Comparison of ENCODE assay signal across 14 cellular contexts in genomic region chr7:46290374-46291061, GRCh38.
DNase-seq lines count a peak whose midpoint lies in the region; ATAC-seq, FAIRE-seq and TF ChIP-seq lines count a peak whose summit lies in the region.
"Had no signal": no experiment of that assay in that cellular context is flagged by ENCODE, and none has a peak within 500 bp of the region (broad histone marks: within the 10 kb centered on the region; RNA-seq: fewer than 3 reads in every experiment).

No MANE protein-coding gene starts in this region.

- H3K9me1 ChIP-seq in keratinocyte (ENCODE audit: control insufficient read depth, extremely low read depth, insufficient read depth, low read length) = no peaks in the 10 kb centered on the region

- no peaks in the 10 kb centered on the region for H3K9me3 Mint-ChIP-seq in glutamatergic neuron (ENCODE audit: unreplicated experiment)

- no peak for TF ChIP-seq CTCF in keratinocyte (optimal IDR thresholded peaks at IDR 0.05 in 1 of 3, IDR thresholded peaks at IDR 0.05 in 1 of 3, conservative IDR thresholded peaks at IDR 0.05 in 1 of 3; ENCODE audit: extremely low read depth in 1 of 3, insufficient read depth in 2 of 3, low read length in 3 of 3)
- TF ChIP-seq CTCF in glutamatergic neuron (IDR thresholded peaks at IDR 0.05; ENCODE audit: partially characterized antibody, unreplicated experiment) = no peak

- H3K27ac ChIP-seq in keratinocyte (ENCODE audit: control insufficient read depth, insufficient read depth, low read length) = peak overlapping the region; percentile 92
- H3K27ac ChIP-seq: thyroid gland, WERI-Rb-1 had no signal

- H3K36me3 ChIP-seq in keratinocyte (ENCODE audit: control insufficient read depth in 2 of 2, extremely low read depth in 1 of 2, insufficient read depth in 2 of 2, low read length in 2 of 2) = no peaks in the 10 kb centered on the region
- H3K36me3 ChIP-seq: thyroid gland, WERI-Rb-1 had no signal

- FAIRE-seq in keratinocyte (lab: Jason Lieb, UNC) = no peak
- FAIRE-seq: G401.6 had no signal

- no peaks in the 10 kb centered on the region for H3K79me2 ChIP-seq in keratinocyte (ENCODE audit: control insufficient read depth, insufficient read depth, low read length)

- no peaks in the 10 kb centered on the region for H3K9me3 ChIP-seq in keratinocyte (ENCODE audit: control insufficient read depth, low read depth, low read length)
- H3K9me3 ChIP-seq: thyroid gland had no signal

- no peak overlapping the region for H2AFZ ChIP-seq in keratinocyte (ENCODE audit: control insufficient read depth, low read length)

- H3K4me3 ChIP-seq in keratinocyte (ENCODE audit: control insufficient read depth in 2 of 3, extremely low read depth in 1 of 3, insufficient read depth in 2 of 3, low read depth in 1 of 3, low read length in 3 of 3) = no peak overlapping the region
- H3K4me3 ChIP-seq: thyroid gland had no signal

- no peaks in the 10 kb centered on the region for H4K20me1 ChIP-seq in keratinocyte (ENCODE audit: control insufficient read depth, extremely low read depth, insufficient read depth, low read length)

- no peaks in the 10 kb centered on the region for H3K27me3 ChIP-seq in keratinocyte (ENCODE audit: control insufficient read depth, extremely low read depth, insufficient read depth, low read length)
- H3K27me3 ChIP-seq: thyroid gland had no signal

- H3K27ac Mint-ChIP-seq in glutamatergic neuron (ENCODE audit: unreplicated experiment) = no peak overlapping the region

- ATAC-seq in GM18498 (IDR thresholded peaks at IDR 0.05; ENCODE audit: unreplicated experiment) = peak; percentile 7
- peak; percentile 27 for ATAC-seq in GM21619 (IDR thresholded peaks at IDR 0.05; ENCODE audit: unreplicated experiment)
- ATAC-seq in HG03442 (IDR thresholded peaks at IDR 0.05; ENCODE audit: unreplicated experiment) = peak; percentile 10

- H3K9ac ChIP-seq in keratinocyte (ENCODE audit: control insufficient read depth, extremely low read depth, insufficient read depth, low read length) = peak overlapping the region; percentile 75

- no peaks in the 10 kb centered on the region for H3K27me3 Mint-ChIP-seq in glutamatergic neuron (ENCODE audit: unreplicated experiment)

- peaks cover 21% of the 10 kb centered on the region for H3K4me1 ChIP-seq in keratinocyte (ENCODE audit: control insufficient read depth, extremely low read depth, insufficient read depth, low read length)

- DNase-seq in keratinocyte (ENCODE audit: low read depth, low spot score) = no peak
- no peak for DNase-seq in NCI-H748 (lab: John Stamatoyannopoulos, UW; ENCODE audit: unreplicated experiment)
- no peak for DNase-seq in glutamatergic neuron
- no peak for DNase-seq in NK-92 treated with Interleukin-12 subunit alpha and Interleukin-12 subunit beta, amount 100 ng/mL, for 24 hours (lab: John Stamatoyannopoulos, UW)
- DNase-seq in DMS79 treated with DMSO at 0.1 percent for 48 hours (lab: John Stamatoyannopoulos, UW) = no peak
- DNase-seq: activated T-cell treated with anti-CD3 and anti-CD28 coated beads, Interleukin-2, amount 50 U/mL, for 1 hour; Karpas-422; thyroid gland; WERI-Rb-1 had no signal

- peak overlapping the region; percentile 68 for H3K4me2 ChIP-seq in keratinocyte (ENCODE audit: control insufficient read depth, extremely low read depth, insufficient read depth, low read depth, low read length)

- H3K4me1 Mint-ChIP-seq in glutamatergic neuron (ENCODE audit: low read depth, unreplicated experiment) = no peaks in the 10 kb centered on the region

- no peaks in the 10 kb centered on the region for H3K36me3 Mint-ChIP-seq in glutamatergic neuron (ENCODE audit: unreplicated experiment)
- H3K36me3 Mint-ChIP-seq: brain had no signal

- dilution Hi-C loops in keratinocyte (cut with MboI; ENCODE audit: extremely low pct_ligation_motif_present, low sequenced_read_pairs) = no loop called here

- no peak overlapping the region for H3K4me3 Mint-ChIP-seq in glutamatergic neuron (ENCODE audit: unreplicated experiment)
- H3K4me3 Mint-ChIP-seq: brain had no signal
